ENCODE assay signal across 1 cellular context in genomic region chr14:78902010-78902623, GRCh38.
TF ChIP-seq lines count a peak whose summit lies in the region.

No MANE protein-coding gene starts in this region.

TF ChIP-seq in GM12878, 131 proteins besides CTCF, POLR2A, EP300 and RAD21 (continued from another document):
- TF ChIP-seq ZNF687 (IDR thresholded peaks at IDR 0.05) (no peak), GATAD2B (conservative IDR thresholded peaks at IDR 0.05; ENCODE audit: low read depth) (no peak), REST (IDR thresholded peaks at IDR 0.05; ENCODE audit: low read depth, low read length) (no peak), CBX5 (IDR thresholded peaks at IDR 0.05; ENCODE audit: low read depth) (no peak)
